Comparison of ENCODE assay signal across 9 cellular contexts in the genomic region with DNA sequence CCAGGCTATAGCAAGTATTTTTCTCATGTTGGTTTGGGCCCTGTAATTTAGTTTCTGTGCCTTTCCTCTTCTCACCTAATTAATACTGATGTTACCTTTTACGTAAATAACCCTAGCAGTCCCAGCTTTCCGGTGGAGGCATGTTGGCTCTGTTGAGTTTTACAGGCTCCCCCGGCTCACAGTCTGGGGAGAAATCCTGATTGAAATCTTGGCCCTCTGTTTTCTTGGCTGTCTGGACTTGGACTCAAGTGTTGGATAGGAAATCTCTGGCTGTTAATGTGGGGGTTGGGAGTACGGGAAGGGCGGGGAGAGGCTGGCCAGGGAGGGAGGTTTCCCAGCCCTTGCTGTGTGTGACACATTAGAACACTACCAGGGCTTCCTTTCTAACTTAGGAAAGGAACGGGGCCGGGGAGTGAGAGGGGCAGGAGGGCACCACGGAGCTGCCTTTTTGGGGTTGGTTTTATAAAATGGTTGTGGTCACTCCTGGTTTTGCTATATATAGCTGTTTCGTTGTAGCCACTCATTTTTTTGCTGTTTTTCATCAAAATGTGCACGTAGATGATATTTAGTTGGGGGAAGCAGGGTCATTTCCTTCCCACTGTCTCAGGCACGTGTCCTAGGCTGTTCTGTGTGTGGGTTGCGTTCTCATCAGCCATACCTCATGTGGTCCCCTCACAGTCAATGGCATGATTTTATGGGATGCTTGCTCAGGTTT. TPM values are rescaled to one million over a fixed set of nuclear protein-coding genes. Genes with fewer than 3 reads are reported as not detected.
A peak's percentile ranks its signal among the peaks of the same experiment; 100 is the strongest.
DNase-seq lines count a peak whose midpoint lies in the region; ATAC-seq and TF ChIP-seq lines count a peak whose summit lies in the region.
"Had no signal": no experiment of that assay in that cellular context is flagged by ENCODE, and none has a peak within 500 bp of the region (broad histone marks: within the 10 kb centered on the region; RNA-seq: fewer than 3 reads in every experiment).

No MANE protein-coding gene starts in this region.

- no peak for DNase-seq in stimulated activated naive CD8-positive, alpha-beta T cell treated with anti-CD3 and anti-CD28 coated beads, Interleukin-15, Interleukin-2, amounts not matched to agents 100 U/mL and 50 U/mL, for 24 hours
- DNase-seq in NCI-H460 (ENCODE audit: extremely low read depth, low read depth), result peak; percentile 49
- DNase-seq in fibroblast of mammary gland (ENCODE audit: low read depth), result peak; percentile 85
- peak; percentile 48 for DNase-seq in neural progenitor cell (ENCODE audit: low spot score)
- no peak for DNase-seq in cerebellar nuclear complex (lab: John Stamatoyannopoulos, UW)
- DNase-seq in amniotic stem cell (lab: John Stamatoyannopoulos, UW), result no peak

- peaks cover 98% of the 10 kb centered on the region for H4K20me1 ChIP-seq in neural progenitor cell (ENCODE audit: low read depth)

- H3K4me2 ChIP-seq in neural progenitor cell, result peak overlapping the region; percentile 48

- H3K4me3 ChIP-seq in fibroblast of mammary gland (ENCODE audit: control insufficient read depth, low read depth, low read length), result peak overlapping the region; percentile 6
- H3K4me3 ChIP-seq in neural progenitor cell, result no peak overlapping the region

- H2AFZ ChIP-seq in neural progenitor cell (replicated peaks), result no peak overlapping the region

- H3K9ac ChIP-seq in neural progenitor cell, result no peak overlapping the region

- H3K36me3 ChIP-seq in neural progenitor cell, result no peaks in the 10 kb centered on the region

- peaks cover 50% of the 10 kb centered on the region for H3K4me1 ChIP-seq in neural progenitor cell

- peak overlapping the region; percentile 14 for H3K27ac Mint-ChIP-seq in stimulated activated naive CD8-positive, alpha-beta T cell treated with anti-CD3 and anti-CD28 coated beads, Interleukin-15, Interleukin-2, amounts not matched to agents 100 ng/mL and 50 ng/mL, for 24 hours
- peak overlapping the region; percentile 78 for H3K27ac Mint-ChIP-seq in neural progenitor cell

- no peak overlapping the region for H3K4me3 Mint-ChIP-seq in stimulated activated naive CD8-positive, alpha-beta T cell treated with anti-CD3 and anti-CD28 coated beads, Interleukin-15, Interleukin-2, amounts not matched to agents 100 ng/mL and 50 ng/mL, for 24 hours
- H3K4me3 Mint-ChIP-seq in neural progenitor cell, result peak overlapping the region; percentile 4

- peaks cover 18% of the 10 kb centered on the region for H3K4me1 Mint-ChIP-seq in stimulated activated naive CD8-positive, alpha-beta T cell treated with anti-CD3 and anti-CD28 coated beads, Interleukin-15, Interleukin-2, amounts not matched to agents 100 ng/mL and 50 ng/mL, for 24 hours (ENCODE audit: low read depth)
- H3K4me1 Mint-ChIP-seq in neural progenitor cell, result peaks cover 49% of the 10 kb centered on the region

- ATAC-seq in stimulated activated naive CD8-positive, alpha-beta T cell treated with anti-CD3 and anti-CD28 coated beads, Interleukin-15, Interleukin-2, amounts not matched to agents 100 U/mL and 50 U/mL, for 24 hours, result no peak
- no peak for ATAC-seq in HG03469 (IDR thresholded peaks at IDR 0.05; ENCODE audit: unreplicated experiment)

- H3K9me3 ChIP-seq in neural progenitor cell (ENCODE audit: low read depth), result no peaks in the 10 kb centered on the region

- H3K27me3 ChIP-seq in neural progenitor cell, result no peaks in the 10 kb centered on the region

- peaks cover 8% of the 10 kb centered on the region for H3F3A ChIP-seq in neural progenitor cell (ENCODE audit: low read depth)

- TF ChIP-seq CTCF in fibroblast of mammary gland (conservative IDR thresholded peaks at IDR 0.05; ENCODE audit: control insufficient read depth, insufficient read depth, low read depth, low read length) (no peak), neural progenitor cell (IDR thresholded peaks at IDR 0.05) (no peak)

- H3K36me3 Mint-ChIP-seq in stimulated activated naive CD8-positive, alpha-beta T cell treated with anti-CD3 and anti-CD28 coated beads, Interleukin-15, Interleukin-2, amounts not matched to agents 100 ng/mL and 50 ng/mL, for 24 hours (ENCODE audit: low read depth), result no peaks in the 10 kb centered on the region
- H3K36me3 Mint-ChIP-seq in neural progenitor cell, result peaks cover 4% of the 10 kb centered on the region

- peaks cover 100% of the 10 kb centered on the region for H3K79me2 ChIP-seq in neural progenitor cell (ENCODE audit: low read depth)

- peaks cover 22% of the 10 kb centered on the region for H3K27me3 Mint-ChIP-seq in stimulated activated naive CD8-positive, alpha-beta T cell treated with anti-CD3 and anti-CD28 coated beads, Interleukin-15, Interleukin-2, amounts not matched to agents 100 ng/mL and 50 ng/mL, for 24 hours
- no peaks in the 10 kb centered on the region for H3K27me3 Mint-ChIP-seq in neural progenitor cell (ENCODE audit: insufficient read depth, low read depth)

- H3K9me3 Mint-ChIP-seq in stimulated activated naive CD8-positive, alpha-beta T cell treated with anti-CD3 and anti-CD28 coated beads, Interleukin-15, Interleukin-2, amounts not matched to agents 100 ng/mL and 50 ng/mL, for 24 hours, result no peaks in the 10 kb centered on the region
- H3K9me3 Mint-ChIP-seq in neural progenitor cell, result no peaks in the 10 kb centered on the region

- H3K27ac ChIP-seq in neural progenitor cell, result no peak overlapping the region
- H3K27ac ChIP-seq: C4-2B had no signal

RNA-seq across cellular contexts. Expression of gene TRIO, which starts 10.9 kb away (rescaled TPM):
- total RNA-seq in NCI-H460 (2014; rRNA removed; shearing (Covaris generic)), result 96.0 and 106 TPM in 2 replicates
- 126 and 144 TPM in 2 replicates for polyA plus RNA-seq in NCI-H460 (2014; cell fraction: nucleus; rRNA removed)
- 76.3 and 84.7 TPM in 2 replicates for total RNA-seq in neural progenitor cell (ENCODE audit: low replicate concordance)

Comparison
In these comparisons a context has a peak if more than half of its experiments do, and no peak if none do; other contexts are left out.
1. DNase-seq: peak in NCI-H460 (single experiment), fibroblast of mammary gland (single experiment) and neural progenitor cell (single experiment); none in stimulated activated naive CD8-positive, alpha-beta T cell treated with anti-CD3 and anti-CD28 coated beads, Interleukin-15, Interleukin-2, amounts not matched to agents 100 U/mL and 50 U/mL, for 24 hours (single experiment), cerebellar nuclear complex (0 of 2) and amniotic stem cell (single experiment).